ENCODE assay signal across 9 cellular contexts in genomic region chr16:18799500-18799899, GRCh38. TPM values are rescaled to one million over a fixed set of nuclear protein-coding genes. Genes with fewer than 3 reads are reported as not detected.
DNase-seq lines count a peak whose midpoint lies in the region; ATAC-seq and TF ChIP-seq lines count a peak whose summit lies in the region.
"Had no signal": no experiment of that assay in that cellular context is flagged by ENCODE, and none has a peak within 500 bp of the region (broad histone marks: within the 10 kb centered on the region; RNA-seq: fewer than 3 reads in every experiment).

No MANE protein-coding gene starts in this region.

- no peak for ATAC-seq in activated CD8-positive, alpha-beta T cell treated with anti-CD3 and anti-CD28 coated beads for 36 hours
- no peak for ATAC-seq in stimulated activated naive CD8-positive, alpha-beta T cell treated with anti-CD3 and anti-CD28 coated beads, Interleukin-15, amount 100 ng/mL, for 72 hours
- no peak for ATAC-seq in HG02678 (IDR thresholded peaks at IDR 0.05; ENCODE audit: unreplicated experiment)

- no peak for TF ChIP-seq CTCF in activated CD8-positive, alpha-beta T cell treated with anti-CD3 and anti-CD28 coated beads for 36 hours (IDR thresholded peaks at IDR 0.05)

- H3K4me3 ChIP-seq in iPS-11a (ENCODE audit: low read depth, low read length): peak overlapping the region; percentile 89

- H3K27ac Mint-ChIP-seq in activated T-cell treated with anti-CD3 and anti-CD28 coated beads, Interleukin-2, amount 50 U/mL, for 24 hours: peak overlapping the region; percentile 97
- H3K27ac Mint-ChIP-seq in activated CD8-positive, alpha-beta T cell treated with anti-CD3 and anti-CD28 coated beads for 36 hours: peak overlapping the region; percentile 57
- H3K27ac Mint-ChIP-seq in stimulated activated naive CD8-positive, alpha-beta T cell treated with anti-CD3 and anti-CD28 coated beads, Interleukin-15, amount 100 ng/mL, for 72 hours: peak overlapping the region in 1 of 2 donors; percentile 98

- peaks cover 56% of the 10 kb centered on the region for H3K4me1 Mint-ChIP-seq in activated T-cell treated with anti-CD3 and anti-CD28 coated beads, Interleukin-2, amount 50 U/mL, for 24 hours (ENCODE audit: low read depth)
- peaks cover 46% of the 10 kb centered on the region for H3K4me1 Mint-ChIP-seq in activated CD8-positive, alpha-beta T cell treated with anti-CD3 and anti-CD28 coated beads for 36 hours (ENCODE audit: low read depth)
- peaks cover 64% of the 10 kb centered on the region for H3K4me1 Mint-ChIP-seq in stimulated activated naive CD8-positive, alpha-beta T cell treated with anti-CD3 and anti-CD28 coated beads, Interleukin-15, amount 100 ng/mL, for 72 hours

- POLR2A ChIA-PET in activated CD8-positive, alpha-beta T cell treated with anti-CD3 and anti-CD28 coated beads for 36 hours (lab: Charles Lee): interaction anchor here (1.0 to 9.0 kb wide), 5 partner anchors 12 to 37 kb away, joined by 3 to 210 read pairs (median 5); partner anchors contain the start of gene RPS15A

- H3K36me3 Mint-ChIP-seq in activated T-cell treated with anti-CD3 and anti-CD28 coated beads, Interleukin-2, amount 50 U/mL, for 24 hours (ENCODE audit: low read depth): peaks cover 80% of the 10 kb centered on the region
- H3K36me3 Mint-ChIP-seq in activated CD8-positive, alpha-beta T cell treated with anti-CD3 and anti-CD28 coated beads for 36 hours (ENCODE audit: low read depth): peaks cover 56% of the 10 kb centered on the region

- H3K4me3 Mint-ChIP-seq in activated T-cell treated with anti-CD3 and anti-CD28 coated beads, Interleukin-2, amount 50 U/mL, for 24 hours: peak overlapping the region; percentile 95
- peak overlapping the region; percentile 98 for H3K4me3 Mint-ChIP-seq in activated CD8-positive, alpha-beta T cell treated with anti-CD3 and anti-CD28 coated beads for 36 hours
- H3K4me3 Mint-ChIP-seq in stimulated activated naive CD8-positive, alpha-beta T cell treated with anti-CD3 and anti-CD28 coated beads, Interleukin-15, amount 100 ng/mL, for 72 hours: peak overlapping the region; percentile 83 to 98

- no peak for DNase-seq in activated T-cell treated with anti-CD3 and anti-CD28 coated beads, Interleukin-2, amount 50 U/mL, for 24 hours
- no peak for DNase-seq in activated T-cell treated with anti-CD3 and anti-CD28 coated beads, Interleukin-2, amount 50 U/mL, for 48 hours
- no peak for DNase-seq in activated CD8-positive, alpha-beta T cell treated with anti-CD3 and anti-CD28 coated beads for 36 hours
- DNase-seq in stimulated activated naive CD8-positive, alpha-beta T cell treated with anti-CD3 and anti-CD28 coated beads, Interleukin-15, amount 100 ng/mL, for 72 hours: no peak
- DNase-seq in HT-29 (ENCODE audit: low spot score): no peak
- DNase-seq in NCI-H82 treated with DMSO at 0.1 percent for 48 hours (lab: John Stamatoyannopoulos, UW; ENCODE audit: unreplicated experiment): no peak
- DNase-seq: COR-L47 had no signal

- H3K27me3 Mint-ChIP-seq in activated T-cell treated with anti-CD3 and anti-CD28 coated beads, Interleukin-2, amount 50 U/mL, for 24 hours: no peaks in the 10 kb centered on the region
- H3K27me3 Mint-ChIP-seq in activated CD8-positive, alpha-beta T cell treated with anti-CD3 and anti-CD28 coated beads for 36 hours: no peaks in the 10 kb centered on the region
- H3K27me3 Mint-ChIP-seq in stimulated activated naive CD8-positive, alpha-beta T cell treated with anti-CD3 and anti-CD28 coated beads, Interleukin-15, amount 100 ng/mL, for 72 hours: no peaks in the 10 kb centered on the region

- intact Hi-C loops in activated CD8-positive, alpha-beta T cell treated with anti-CD3 and anti-CD28 coated beads for 36 hours (cut with micrococcal nuclease): no loop called here

- no peaks in the 10 kb centered on the region for H3K9me3 Mint-ChIP-seq in activated T-cell treated with anti-CD3 and anti-CD28 coated beads, Interleukin-2, amount 50 U/mL, for 24 hours
- no peaks in the 10 kb centered on the region for H3K9me3 Mint-ChIP-seq in activated CD8-positive, alpha-beta T cell treated with anti-CD3 and anti-CD28 coated beads for 36 hours
- H3K9me3 Mint-ChIP-seq in stimulated activated naive CD8-positive, alpha-beta T cell treated with anti-CD3 and anti-CD28 coated beads, Interleukin-15, amount 100 ng/mL, for 72 hours: no peaks in the 10 kb centered on the region

- CTCF ChIA-PET in activated CD8-positive, alpha-beta T cell treated with anti-CD3 and anti-CD28 coated beads for 36 hours (lab: Charles Lee): interaction anchor here (1.4 to 6.5 kb wide), 3 partner anchors 7 to 169 kb away, joined by 3 to 51 read pairs (median 24); partner anchors contain the start of gene RPS15A

RNA-seq across cellular contexts. Expression of gene ARL6IP1, which starts 1.8 kb away (rescaled TPM):
- 10 to 100 TPM; 97.0 to 97.3 TPM for total RNA-seq in activated CD8-positive, alpha-beta T cell treated with anti-CD3 and anti-CD28 coated beads for 36 hours
- 208 and 221 TPM in 2 replicates for total RNA-seq in HT-29 (2014; rRNA removed; shearing (Covaris generic))

RNA-seq across cellular contexts. Expression of gene RPS15A, which starts 9.4 kb away (rescaled TPM):
- total RNA-seq in activated CD8-positive, alpha-beta T cell treated with anti-CD3 and anti-CD28 coated beads for 36 hours: 1,000 to 10,000 TPM; 2,201 to 2,213 TPM
- 1,332 and 1,417 TPM in 2 replicates for total RNA-seq in HT-29 (2014; rRNA removed; shearing (Covaris generic))
